ENCODE assay signal across 1 cellular context in the genomic region with DNA sequence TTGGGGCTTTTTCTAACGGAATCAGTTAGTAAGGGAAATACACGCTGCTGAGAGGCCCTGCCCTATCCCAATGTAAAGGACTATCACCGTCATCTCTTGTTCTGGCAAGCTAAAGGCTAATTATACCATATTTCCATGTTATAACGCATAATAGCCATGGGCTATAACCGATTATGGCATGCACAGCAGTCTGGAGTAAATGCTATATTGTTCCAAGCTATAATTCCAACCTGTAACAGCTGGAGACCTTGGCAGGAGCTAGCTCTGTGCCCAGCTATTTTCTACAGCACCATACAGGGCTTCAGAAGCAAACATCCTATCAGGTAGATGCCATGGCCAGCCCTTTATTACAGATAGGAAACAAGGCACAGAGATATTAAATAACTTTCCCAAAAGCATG.
TF ChIP-seq lines count a peak whose summit lies in the region.

No MANE protein-coding gene starts in this region.

TF ChIP-seq in GM12891, 5 proteins besides CTCF, POLR2A, EP300 and RAD21:
- TF ChIP-seq SPI1 (IDR thresholded peaks at IDR 0.05; ENCODE audit: low read depth, low read length) (no peak), POLR2AphosphoS5 (IDR thresholded peaks at IDR 0.05; ENCODE audit: low read depth, low read length) (no peak), PAX5 (IDR thresholded peaks at IDR 0.05; ENCODE audit: insufficient read depth, low read length, severe bottlenecking) (no peak), TAF1 (IDR thresholded peaks at IDR 0.05; ENCODE audit: low read depth, low read length) (no peak), POU2F2 (IDR thresholded peaks at IDR 0.05; ENCODE audit: low read depth, low read length) (no peak)
